19 cellular contexts compared by ENCODE assay signal in genomic region chr1:169494343-169494742, GRCh38.
"Had no signal": no experiment of that assay in that cellular context is flagged by ENCODE, and none has a peak within 500 bp of the region (broad histone marks: within the 10 kb centered on the region; RNA-seq: fewer than 3 reads in every experiment).

No MANE protein-coding gene starts in this region.

- H3K27me3 ChIP-seq: colonic mucosa, esophagus muscularis mucosa, gastrocnemius medialis, heart right ventricle, left lung had no signal

- H3K36me3 ChIP-seq: colonic mucosa, esophagus muscularis mucosa, gastrocnemius medialis, heart right ventricle, left lung, lower lobe of right lung had no signal

- DNase-seq: colonic mucosa; cortex of kidney; effector CD8-positive, alpha-beta T cell; effector memory CD8-positive, alpha-beta T cell; endodermal cell; foreskin melanocyte; gastrocnemius medialis; glutamatergic neuron; heart right ventricle; hippocampal formation; left cardiac atrium; left lung; left ventricle myocardium superior; lower lobe of right lung; mucosa of descending colon; naive B cell had no signal

- H3K27ac Mint-ChIP-seq: dendritic cell treated with granulocyte-macrophage colony-stimulating factor and Interleukin-4, amounts not matched to agents 40 ng/mL and 50 ng/mL, for 4 days; effector memory CD8-positive, alpha-beta T cell; endodermal cell; mesothelial cell of epicardium; naive B cell had no signal

- H3K27me3 Mint-ChIP-seq: dendritic cell treated with granulocyte-macrophage colony-stimulating factor and Interleukin-4, amounts not matched to agents 40 ng/mL and 50 ng/mL, for 4 days had no signal

- H3K4me3 Mint-ChIP-seq: dendritic cell treated with granulocyte-macrophage colony-stimulating factor and Interleukin-4, amounts not matched to agents 40 ng/mL and 50 ng/mL, for 4 days; effector memory CD8-positive, alpha-beta T cell; endodermal cell; mesothelial cell of epicardium; naive B cell had no signal

- H3K36me3 Mint-ChIP-seq: mesothelial cell of epicardium had no signal

- H3K4me1 ChIP-seq: colonic mucosa, esophagus muscularis mucosa, heart right ventricle, left lung, lower lobe of right lung had no signal

- H3K4me3 ChIP-seq: colonic mucosa, esophagus muscularis mucosa, gastrocnemius medialis, heart right ventricle, left lung, lower lobe of right lung, mucosa of descending colon had no signal

- H3K9me3 Mint-ChIP-seq: effector memory CD8-positive, alpha-beta T cell; endodermal cell had no signal

- H3K27ac ChIP-seq: colonic mucosa, esophagus muscularis mucosa, gastrocnemius medialis, heart right ventricle, left lung, lower lobe of right lung had no signal

- H3K9me3 ChIP-seq: colonic mucosa, esophagus muscularis mucosa, gastrocnemius medialis, heart right ventricle, left lung, lower lobe of right lung, mucosa of descending colon had no signal

- H3K4me1 Mint-ChIP-seq: naive B cell had no signal
